Comparison of ENCODE assay signal across 15 cellular contexts in the genomic region with DNA sequence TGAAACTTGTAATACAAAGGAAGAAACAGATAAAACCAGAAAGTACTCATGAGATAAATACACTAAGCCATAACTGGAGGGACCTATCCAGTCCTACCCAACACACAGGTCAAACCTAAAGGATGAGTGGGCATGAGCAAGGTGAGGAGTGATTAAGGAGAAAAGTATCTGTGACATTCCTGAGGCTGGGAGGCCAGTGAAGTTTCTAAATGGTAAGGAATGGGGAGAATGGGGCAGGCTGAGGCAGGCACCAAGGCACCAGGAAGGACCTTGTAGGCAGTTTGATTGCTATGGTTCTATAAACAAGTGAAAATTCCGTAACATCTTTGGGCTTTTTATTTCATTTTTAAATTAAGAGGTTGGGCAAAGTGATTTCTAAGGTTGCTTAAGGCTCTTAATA. TPM values are rescaled to one million over a fixed set of nuclear protein-coding genes. Genes with fewer than 3 reads are reported as not detected.
DNase-seq lines count a peak whose midpoint lies in the region; ATAC-seq and TF ChIP-seq lines count a peak whose summit lies in the region.
"Had no signal": no experiment of that assay in that cellular context is flagged by ENCODE, and none has a peak within 500 bp of the region (broad histone marks: within the 10 kb centered on the region; RNA-seq: fewer than 3 reads in every experiment).

No MANE protein-coding gene starts in this region.

- peak overlapping the region; percentile 17 for H3K4me2 ChIP-seq in mesenchymal stem cell (ENCODE audit: low read length, poor library complexity, severe bottlenecking)

- no peaks in the 10 kb centered on the region for H3K27me3 Mint-ChIP-seq in CD4-positive, CD25-positive, alpha-beta regulatory T cell
- H3K27me3 Mint-ChIP-seq in CD8-positive, alpha-beta memory T cell: no peaks in the 10 kb centered on the region

- H3K4me3 Mint-ChIP-seq in CD4-positive, CD25-positive, alpha-beta regulatory T cell: no peak overlapping the region
- no peak overlapping the region for H3K4me3 Mint-ChIP-seq in CD8-positive, alpha-beta memory T cell

- H2BK120ac ChIP-seq in mesenchymal stem cell (ENCODE audit: low read depth, low read length): no peak overlapping the region

- DNase-seq in CD4-positive, CD25-positive, alpha-beta regulatory T cell: no peak
- DNase-seq in HT1080 (ENCODE audit: low read depth) (peak; percentile 84), breast epithelium (ENCODE audit: low spot score in 2 of 2) (peak in 1 of 2 donors; percentile 71), mesenchymal stem cell (no peak), DMS79 treated with DMSO at 0.1 percent for 48 hours (lab: John Stamatoyannopoulos, UW) (no peak), A673 (ENCODE audit: low spot score) (no peak)
- no peak for DNase-seq in CD8-positive, alpha-beta memory T cell
- DNase-seq: activated CD4-positive, alpha-beta T cell treated with anti-CD3 and anti-CD28 coated beads, Interleukin-2, amount 50 U/mL, for 4 hours; activated naive CD4-positive, alpha-beta T cell treated with Interleukin-2 at 50 U/mL for 16 hours; C1 segment of cervical spinal cord; cerebellar nuclear complex; stimulated activated CD4-positive, alpha-beta T cell treated with anti-CD3 and anti-CD28 coated beads, Interleukin-4, amount 100 ng/mL, for 4 hours; stimulated activated naive CD4-positive, alpha-beta T cell treated with Interleukin-2 at 50 U/mL for 16 hours had no signal

- no peak overlapping the region for H3K23ac ChIP-seq in mesenchymal stem cell (ENCODE audit: low read length in 2 of 2)

- H3K4me1 ChIP-seq in CD4-positive, CD25-positive, alpha-beta regulatory T cell (ENCODE audit: control insufficient read depth, insufficient read depth, low read length, poor library complexity, severe bottlenecking): peaks cover 17% of the 10 kb centered on the region
- no peaks in the 10 kb centered on the region for H3K4me1 ChIP-seq in breast epithelium
- peaks cover 8% of the 10 kb centered on the region for H3K4me1 ChIP-seq in mesenchymal stem cell (ENCODE audit: control insufficient read depth, insufficient read depth, low read depth, low read length)
- H3K4me1 ChIP-seq in CD8-positive, alpha-beta memory T cell (ENCODE audit: insufficient read depth, low read length): peaks cover 9% of the 10 kb centered on the region
- no peaks in the 10 kb centered on the region for H3K4me1 ChIP-seq in A673 (ENCODE audit: insufficient read depth, low read length, poor library complexity, severe bottlenecking)

- no peak overlapping the region for H4K8ac ChIP-seq in mesenchymal stem cell (ENCODE audit: low read length)

- H3K27ac Mint-ChIP-seq in CD4-positive, CD25-positive, alpha-beta regulatory T cell: peak overlapping the region; percentile 10 to 68 (median 47)
- peak overlapping the region in 3 of 8 donors; percentile 39 to 56 (median 43) for H3K27ac Mint-ChIP-seq in CD8-positive, alpha-beta memory T cell

- peaks cover 13% of the 10 kb centered on the region for H3K79me1 ChIP-seq in mesenchymal stem cell (replicated peaks; ENCODE audit: low read length, poor library complexity, severe bottlenecking)

- peaks cover 76% of the 10 kb centered on the region for H3K36me3 ChIP-seq in CD4-positive, CD25-positive, alpha-beta regulatory T cell (ENCODE audit: control insufficient read depth, insufficient read depth, low read length)
- no peaks in the 10 kb centered on the region for H3K36me3 ChIP-seq in breast epithelium
- H3K36me3 ChIP-seq in mesenchymal stem cell (ENCODE audit: control insufficient read depth in 1 of 2, insufficient read depth in 2 of 2, low read depth in 1 of 2, low read length in 2 of 2): peaks cover 9 to 69% of the 10 kb centered on the region in 2 experiments
- H3K36me3 ChIP-seq in CD8-positive, alpha-beta memory T cell (ENCODE audit: insufficient read depth, low read length): peaks cover 17% of the 10 kb centered on the region
- H3K36me3 ChIP-seq in A673 (ENCODE audit: insufficient read depth, low read length, poor library complexity, severe bottlenecking): peaks cover 20% of the 10 kb centered on the region

- 100% methylated on average over 1 of the region's 1 CpG for WGBS in mesenchymal stem cell

- H2BK5ac ChIP-seq in mesenchymal stem cell (ENCODE audit: low read depth, low read length, poor library complexity, severe bottlenecking): no peak overlapping the region

- H3K4me1 Mint-ChIP-seq in CD4-positive, CD25-positive, alpha-beta regulatory T cell: peaks cover 21 to 51% (median 43%) of the 10 kb centered on the region in 4 donors
- H3K4me1 Mint-ChIP-seq in CD8-positive, alpha-beta memory T cell: peaks cover 34 to 56% (median 55%) of the 10 kb centered on the region in 3 donors

- no peak for ATAC-seq in CD4-positive, CD25-positive, alpha-beta regulatory T cell (ENCODE audit: low read depth in 2 of 2)
- ATAC-seq in HG02973 (IDR thresholded peaks at IDR 0.05; ENCODE audit: unreplicated experiment): no peak

- H4K91ac ChIP-seq in mesenchymal stem cell (ENCODE audit: low read length): no peak overlapping the region

- H3K18ac ChIP-seq in mesenchymal stem cell (ENCODE audit: low read depth in 1 of 2, low read length in 2 of 2): no peak overlapping the region

- no TSS peak for BruUV-seq in A673 (replicated peaks; lab: Mats Ljungman, UMichigan)

- peaks cover 61% of the 10 kb centered on the region for H3K36me3 Mint-ChIP-seq in CD4-positive, CD25-positive, alpha-beta regulatory T cell
- peaks cover 4 to 91% (median 36%) of the 10 kb centered on the region in 3 donors for H3K36me3 Mint-ChIP-seq in CD8-positive, alpha-beta memory T cell

- POLR2A ChIA-PET in CD8-positive, alpha-beta memory T cell (lab: Charles Lee): no interaction called here
- POLR2A ChIA-PET in A673 (lab: Charles Lee; ENCODE audit: low non-redundant PET): no interaction called here

- CTCF ChIA-PET in CD8-positive, alpha-beta memory T cell (lab: Charles Lee): no interaction called here
- CTCF ChIA-PET in A673 (lab: Charles Lee): interaction anchor here (0.6 kb wide), 1 partner anchor 25 kb away, joined by 3 read pairs; no protein-coding TSS in a partner anchor

- no peaks in the 10 kb centered on the region for H3K27me3 ChIP-seq in CD4-positive, CD25-positive, alpha-beta regulatory T cell (ENCODE audit: control insufficient read depth, insufficient read depth, low read length)
- H3K27me3 ChIP-seq in breast epithelium (no peaks in the 10 kb centered on the region), mesenchymal stem cell (ENCODE audit: control insufficient read depth in 1 of 2, insufficient read depth in 1 of 2, low read length in 2 of 2) (no peaks in the 10 kb centered on the region), A673 (replicated peaks; ENCODE audit: insufficient read depth, low read depth, low read length, poor library complexity) (no peaks in the 10 kb centered on the region)
- no peaks in the 10 kb centered on the region for H3K27me3 ChIP-seq in CD8-positive, alpha-beta memory T cell (ENCODE audit: insufficient read depth, low read length, poor library complexity, severe bottlenecking)

- TF ChIP-seq CTCF in breast epithelium (IDR thresholded peaks at IDR 0.05): no peak
- TF ChIP-seq CTCF in A673 (conservative IDR thresholded peaks at IDR 0.05; ENCODE audit: low read depth, low read length): no peak

- H3K9ac ChIP-seq in mesenchymal stem cell (ENCODE audit: low read length): no peak overlapping the region

- H3K9me3 Mint-ChIP-seq in CD4-positive, CD25-positive, alpha-beta regulatory T cell: no peaks in the 10 kb centered on the region
- no peaks in the 10 kb centered on the region for H3K9me3 Mint-ChIP-seq in CD8-positive, alpha-beta memory T cell

- intact Hi-C loops in breast epithelium (cut with DNase I; ENCODE audit: low total_unique reads) (no loop called here), A673 (cut with micrococcal nuclease; ENCODE audit: unreplicated experiment) (no loop called here)

- no peak overlapping the region for H2BK12ac ChIP-seq in mesenchymal stem cell (ENCODE audit: low read length in 2 of 2)

- no peak overlapping the region for H3K27ac ChIP-seq in CD4-positive, CD25-positive, alpha-beta regulatory T cell (ENCODE audit: insufficient read depth, low read length, poor library complexity, severe bottlenecking)
- H3K27ac ChIP-seq in breast epithelium (peak overlapping the region; percentile 65 to 66), mesenchymal stem cell (ENCODE audit: low read length, poor library complexity, severe bottlenecking) (peak overlapping the region; percentile 84), A673 (ENCODE audit: low read depth, low read length, poor library complexity, severe bottlenecking) (no peak overlapping the region)
- H3K27ac ChIP-seq in CD8-positive, alpha-beta memory T cell (ENCODE audit: low read depth, low read length): no peak overlapping the region
- H3K27ac ChIP-seq: HL-60 had no signal

- H2AFZ ChIP-seq in mesenchymal stem cell (ENCODE audit: low read depth, low read length): no peak overlapping the region

- peak overlapping the region in 1 of 2 experiments; percentile 41 for H3K14ac ChIP-seq in mesenchymal stem cell (ENCODE audit: low read length in 2 of 2)

- no peak overlapping the region for H2AK5ac ChIP-seq in mesenchymal stem cell (ENCODE audit: low read length, severe bottlenecking)

- no peak overlapping the region for H3K4me3 ChIP-seq in CD4-positive, CD25-positive, alpha-beta regulatory T cell (ENCODE audit: low read depth, low read length)
- H3K4me3 ChIP-seq in breast epithelium (no peak overlapping the region), mesenchymal stem cell (ENCODE audit: insufficient read depth in 1 of 2, low read depth in 1 of 2, low read length in 2 of 2) (no peak overlapping the region), A673 (ENCODE audit: low read depth, low read length, poor library complexity, severe bottlenecking) (no peak overlapping the region)
- no peak overlapping the region for H3K4me3 ChIP-seq in CD8-positive, alpha-beta memory T cell (ENCODE audit: low read length)

- no peak overlapping the region for H2BK15ac ChIP-seq in mesenchymal stem cell (ENCODE audit: low read depth, poor library complexity, severe bottlenecking)

- peak overlapping the region in 1 of 2 experiments; percentile 37 for H3K4ac ChIP-seq in mesenchymal stem cell (ENCODE audit: low read depth in 1 of 2, low read length in 2 of 2)

- no peaks in the 10 kb centered on the region for H3K9me3 ChIP-seq in CD4-positive, CD25-positive, alpha-beta regulatory T cell (ENCODE audit: control insufficient read depth in 2 of 2, low read length in 2 of 2)
- H3K9me3 ChIP-seq in breast epithelium: no peaks in the 10 kb centered on the region
- no peaks in the 10 kb centered on the region for H3K9me3 ChIP-seq in mesenchymal stem cell (ENCODE audit: control insufficient read depth, low read length)
- no peaks in the 10 kb centered on the region for H3K9me3 ChIP-seq in CD8-positive, alpha-beta memory T cell (ENCODE audit: low read length)
- no peaks in the 10 kb centered on the region for H3K9me3 ChIP-seq in A673 (ENCODE audit: low read depth, low read length, poor library complexity, severe bottlenecking)

- no peak for TF ChIP-seq POLR2A in breast epithelium (IDR thresholded peaks at IDR 0.05)

RNA-seq across cellular contexts. Expression of a gene that starts 10.4 kb away (rescaled TPM):
- total RNA-seq in CD4-positive, CD25-positive, alpha-beta regulatory T cell: 25.9 TPM
- 10 to 100 TPM; 15.7 to 29.2 (median 24.0) TPM for polyA plus RNA-seq in CD4-positive, CD25-positive, alpha-beta regulatory T cell
- total RNA-seq in HT1080 (2014; rRNA removed; shearing (Covaris generic)): 12.6 and 13.8 TPM in 2 replicates
- polyA plus RNA-seq in HT1080 (2015; cell fraction: cytosol; rRNA removed): 18.5 and 18.6 TPM in 2 replicates
- polyA plus RNA-seq in HT1080 (2015; cell fraction: nucleus; rRNA removed): 14.5 and 17.4 TPM in 2 replicates
- total RNA-seq in breast epithelium (10 to 100 TPM; 23.6 to 30.1 (median 24.2) TPM), A673 (2021) (16.0 and 17.4 TPM in 2 replicates)
- polyA plus RNA-seq in mesenchymal stem cell (2013, experiment 1 of 2): 8.2 TPM
- polyA plus RNA-seq in mesenchymal stem cell (2013, experiment 2 of 2): 8.4 TPM
- 10 to 100 TPM; 19.0 to 23.4 TPM for total RNA-seq in CD8-positive, alpha-beta memory T cell
- polyA plus RNA-seq in CD8-positive, alpha-beta memory T cell: 22.5 TPM

RNA-seq across cellular contexts. Expression of a gene that starts 38.7 kb away (rescaled TPM):
- total RNA-seq in CD4-positive, CD25-positive, alpha-beta regulatory T cell: 0.59 TPM
- under 1 TPM; 0.10 to 0.44 (median 0.17) TPM for polyA plus RNA-seq in CD4-positive, CD25-positive, alpha-beta regulatory T cell
- 15.8 and 17.3 TPM in 2 replicates for total RNA-seq in HT1080 (2014; rRNA removed; shearing (Covaris generic))
- polyA plus RNA-seq in HT1080 (2015; cell fraction: cytosol; rRNA removed): 11.4 and 14.7 TPM in 2 replicates
- polyA plus RNA-seq in HT1080 (2015; cell fraction: nucleus; rRNA removed): 30.1 and 30.4 TPM in 2 replicates
- under 1 TPM; under 0.01 to 0.64 (median 0.29) TPM for total RNA-seq in breast epithelium
- polyA plus RNA-seq in mesenchymal stem cell (2013, experiment 1 of 2): 1.3 TPM
- 1.3 TPM for polyA plus RNA-seq in mesenchymal stem cell (2013, experiment 2 of 2)
- 1 to 10 TPM; 9.3 TPM for total RNA-seq in CD8-positive, alpha-beta memory T cell
- not detected for polyA plus RNA-seq in CD8-positive, alpha-beta memory T cell
- 37.6 and 39.7 TPM in 2 replicates for total RNA-seq in A673 (2021)

Comparison
In these comparisons a context has a peak if more than half of its experiments do, and no peak if none do; other contexts are left out.
1. H3K27ac ChIP-seq: peak in breast epithelium (2 of 2) and mesenchymal stem cell (single experiment); none in CD4-positive, CD25-positive, alpha-beta regulatory T cell (single experiment), CD8-positive, alpha-beta memory T cell (single experiment) and A673 (single experiment).